1 cellular context compared by ENCODE assay signal in genomic region chr4:19194672-19195071, GRCh38.
A peak's percentile ranks its signal among the peaks of the same experiment; 100 is the strongest.
TF ChIP-seq lines count a peak whose summit lies in the region.

No MANE protein-coding gene starts in this region.

TF ChIP-seq in H1, 55 proteins besides CTCF, POLR2A, EP300 and RAD21 (continued from another document):
- TF ChIP-seq SIN3A (conservative IDR thresholded peaks at IDR 0.05 in 1 of 2, IDR thresholded peaks at IDR 0.05 in 1 of 2; ENCODE audit: low read depth in 1 of 2, low read length in 2 of 2) (no peak), TCF12 (IDR thresholded peaks at IDR 0.05; ENCODE audit: low read depth, low read length) (0 out of 2 replicates have a peak, but pooled peaks have one; percentile 18), CHD1 (IDR thresholded peaks at IDR 0.05; ENCODE audit: low read depth, low read length) (no peak), POU5F1 (IDR thresholded peaks at IDR 0.05; ENCODE audit: low read depth, low read length) (no peak), USF2 (IDR thresholded peaks at IDR 0.05; ENCODE audit: low read length) (no peak), YY1 (IDR thresholded peaks at IDR 0.05; ENCODE audit: low read depth, low read length) (no peak), KDM5A (IDR thresholded peaks at IDR 0.05; ENCODE audit: low read length) (no peak), HDAC2 (IDR thresholded peaks at IDR 0.05; ENCODE audit: borderline replicate concordance in 1 of 2, low read depth in 2 of 2, low read length in 2 of 2) (no peak), TEAD4 (IDR thresholded peaks at IDR 0.05; ENCODE audit: low read depth, low read length) (peak; percentile 64), FOSL1 (IDR thresholded peaks at IDR 0.05; ENCODE audit: insufficient read depth, low read depth, low read length) (no peak), RNF2 (IDR thresholded peaks at IDR 0.05; ENCODE audit: borderline replicate concordance, low read depth, low read length, missing control alignments, poor library complexity, severe bottlenecking) (no peak), EGR1 (IDR thresholded peaks at IDR 0.05; ENCODE audit: borderline replicate concordance, low read depth, low read length) (no peak), RXRA (IDR thresholded peaks at IDR 0.05; ENCODE audit: insufficient read depth, low read depth, low read length) (no peak), KDM4A (IDR thresholded peaks at IDR 0.05; ENCODE audit: low read depth, low read length, severe bottlenecking) (no peak), SP2 (IDR thresholded peaks at IDR 0.05; ENCODE audit: low read length) (no peak), SIX5 (IDR thresholded peaks at IDR 0.05; ENCODE audit: low read depth, low read length) (no peak), JUND (IDR thresholded peaks at IDR 0.05; ENCODE audit: low read length) (no peak)
TF ChIP-seq in H1: peak in this region for 3.
